Comparison of ENCODE assay signal across 13 cellular contexts in genomic region chr1:212450331-212450881, GRCh38. TPM values are rescaled to one million over a fixed set of nuclear protein-coding genes. Genes with fewer than 3 reads are reported as not detected.
A peak's percentile ranks its signal among the peaks of the same experiment; 100 is the strongest.
DNase-seq lines count a peak whose midpoint lies in the region; TF ChIP-seq lines count a peak whose summit lies in the region.
"Had no signal": no experiment of that assay in that cellular context is flagged by ENCODE, and none has a peak within 500 bp of the region (broad histone marks: within the 10 kb centered on the region; RNA-seq: fewer than 3 reads in every experiment).

No MANE protein-coding gene starts in this region.

- no peak overlapping the region for H2AFZ ChIP-seq in Karpas-422 (ENCODE audit: low read length)

- no peaks in the 10 kb centered on the region for H3K79me2 ChIP-seq in Karpas-422 (ENCODE audit: low read length)

- H3K9me3 ChIP-seq in Karpas-422 (ENCODE audit: low read length): no peaks in the 10 kb centered on the region
- H3K9me3 ChIP-seq in skeletal muscle tissue (ENCODE audit: control insufficient read depth in 3 of 3, low read length in 3 of 3): no peaks in the 10 kb centered on the region
- no peaks in the 10 kb centered on the region for H3K9me3 ChIP-seq in effector memory CD4-positive, alpha-beta T cell (ENCODE audit: control insufficient read depth, low read length)

- H3K4me1 ChIP-seq in Karpas-422 (ENCODE audit: low read length): peaks cover 38% of the 10 kb centered on the region
- peaks cover 40 to 48% (median 47%) of the 10 kb centered on the region in 3 donors for H3K4me1 ChIP-seq in skeletal muscle tissue (ENCODE audit: control insufficient read depth in 3 of 3, insufficient read depth in 3 of 3, low read length in 3 of 3)
- no peaks in the 10 kb centered on the region for H3K4me1 ChIP-seq in effector memory CD4-positive, alpha-beta T cell (ENCODE audit: control insufficient read depth, insufficient read depth, low read length, poor library complexity, severe bottlenecking)

- DNase-seq in Karpas-422 (peak; percentile 69), RPMI7951 (ENCODE audit: low read depth) (peak; percentile 34), fibroblast of the aortic adventitia (ENCODE audit: low read depth) (peak; percentile 27), NCI-H446 (lab: John Stamatoyannopoulos, UW) (no peak), ureter (ENCODE audit: low spot score) (no peak)
- no peak for DNase-seq in effector memory CD4-positive, alpha-beta T cell
- DNase-seq: activated CD4-positive, alpha-beta T cell treated with anti-CD3 and anti-CD28 coated beads, Interleukin-2, amount 50 U/mL, for 1 hour; activated effector memory CD4-positive, alpha-beta T cell treated with Interleukin-2 at 50 U/mL for 16 hours; brain microvascular endothelial cell; erythroblast; NCI-H1930; T-helper 2 cell had no signal

- H3K9ac ChIP-seq in Karpas-422 (ENCODE audit: low read length) (peak overlapping the region; percentile 18; the same call in 1 of the 2 replicates), skeletal muscle tissue (ENCODE audit: low read depth in 1 of 3, low read length in 3 of 3) (peak overlapping the region in 2 of 3 donors; percentile 17 to 25)

- H3K27ac ChIP-seq in Karpas-422 (ENCODE audit: low read length): peak overlapping the region; percentile 73
- H3K27ac ChIP-seq in skeletal muscle tissue (ENCODE audit: low read depth, low read length): peak overlapping the region; percentile 70
- H3K27ac ChIP-seq in effector memory CD4-positive, alpha-beta T cell (ENCODE audit: insufficient read depth, low read length, poor library complexity, severe bottlenecking): no peak overlapping the region
- H3K27ac ChIP-seq: brain microvascular endothelial cell had no signal

- H4K20me1 ChIP-seq in Karpas-422 (ENCODE audit: insufficient read depth, low read depth, low read length): no peaks in the 10 kb centered on the region

- H3K4me3 ChIP-seq in Karpas-422 (ENCODE audit: low read length) (no peak overlapping the region), fibroblast of the aortic adventitia (ENCODE audit: low read depth, low read length) (no peak overlapping the region), skeletal muscle tissue (ENCODE audit: low read length in 3 of 3) (peak overlapping the region in 1 of 3 donors; percentile 6)
- no peak overlapping the region for H3K4me3 ChIP-seq in effector memory CD4-positive, alpha-beta T cell (ENCODE audit: insufficient read depth, low read depth, low read length, poor library complexity, severe bottlenecking)

- H3K27me3 ChIP-seq in Karpas-422 (ENCODE audit: low read length) (no peaks in the 10 kb centered on the region), skeletal muscle tissue (ENCODE audit: control insufficient read depth in 3 of 3, insufficient read depth in 3 of 3, low read length in 3 of 3) (no peaks in the 10 kb centered on the region)
- no peaks in the 10 kb centered on the region for H3K27me3 ChIP-seq in effector memory CD4-positive, alpha-beta T cell (replicated peaks; ENCODE audit: control insufficient read depth, insufficient read depth, low read length, poor library complexity, severe bottlenecking)
- H3K27me3 ChIP-seq: brain microvascular endothelial cell had no signal

- H3K4me2 ChIP-seq in Karpas-422 (ENCODE audit: low read depth, low read length, poor library complexity, severe bottlenecking): peak overlapping the region; percentile 43

- no peak for TF ChIP-seq CTCF in fibroblast of the aortic adventitia (IDR thresholded peaks at IDR 0.05; ENCODE audit: insufficient read depth, low read length)

- H3K9me2 ChIP-seq in Karpas-422 (replicated peaks; ENCODE audit: insufficient read depth, low read length): no peaks in the 10 kb centered on the region

- H3K36me3 ChIP-seq in Karpas-422 (ENCODE audit: insufficient read depth, low read length): no peaks in the 10 kb centered on the region
- peaks cover 8 to 11% (median 9%) of the 10 kb centered on the region in 3 donors for H3K36me3 ChIP-seq in skeletal muscle tissue (ENCODE audit: control insufficient read depth in 3 of 3, insufficient read depth in 3 of 3, low read length in 3 of 3)
- no peaks in the 10 kb centered on the region for H3K36me3 ChIP-seq in effector memory CD4-positive, alpha-beta T cell (ENCODE audit: control insufficient read depth, insufficient read depth, low read length)
- H3K36me3 ChIP-seq: brain microvascular endothelial cell had no signal

RNA-seq across cellular contexts. Expression of gene NENF, which starts 17.7 kb away (rescaled TPM):
- total RNA-seq in Karpas-422 (2014; rRNA removed; shearing (Covaris generic); ENCODE audit: low replicate concordance): 41.4 and 63.9 TPM in 2 replicates
- total RNA-seq in RPMI7951 (2014; rRNA removed; shearing (Covaris generic)): 52.7 and 54.1 TPM in 2 replicates
- total RNA-seq in fibroblast of the aortic adventitia (ENCODE audit: low replicate concordance): 38.4 and 43.3 TPM in 2 replicates
- total RNA-seq in skeletal muscle tissue: 88.2 TPM
- total RNA-seq in ureter: 55.7 TPM

RNA-seq across cellular contexts. Expression of gene PACC1, which starts 35.7 kb away (rescaled TPM):
- total RNA-seq in Karpas-422 (2014; rRNA removed; shearing (Covaris generic); ENCODE audit: low replicate concordance): 8.5 and 17.9 TPM in 2 replicates
- total RNA-seq in RPMI7951 (2014; rRNA removed; shearing (Covaris generic)): 8.1 and 10.0 TPM in 2 replicates
- 2.7 and 5.1 TPM in 2 replicates for total RNA-seq in fibroblast of the aortic adventitia (ENCODE audit: low replicate concordance)
- 5.7 TPM for total RNA-seq in skeletal muscle tissue
- 4.5 TPM for total RNA-seq in ureter

Comparison
In these comparisons a context has a peak if more than half of its experiments do, and no peak if none do; other contexts are left out.
1. DNase-seq: peak in Karpas-422 (single experiment), RPMI7951 (single experiment) and fibroblast of the aortic adventitia (single experiment); none in NCI-H446 (0 of 2), effector memory CD4-positive, alpha-beta T cell (0 of 3) and ureter (single experiment).